In the genomic region with DNA sequence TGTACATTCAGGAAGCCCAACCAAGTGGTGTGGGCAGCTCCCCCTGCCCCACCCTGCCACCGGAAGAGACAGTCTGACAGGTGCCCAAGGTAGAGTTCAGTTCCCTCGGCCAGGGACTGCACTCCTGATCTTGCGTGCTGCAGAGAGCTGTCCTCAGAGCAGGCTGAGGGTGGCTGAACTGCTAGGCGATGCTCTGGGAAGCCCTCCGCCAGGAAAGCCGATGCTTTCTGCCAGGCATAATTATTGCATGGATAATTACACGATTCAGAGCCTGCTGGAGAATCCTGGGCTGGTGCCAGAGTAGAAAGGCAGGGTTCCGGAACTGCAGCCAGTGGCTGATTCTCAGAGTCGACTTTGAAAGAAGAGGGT, we compare ENCODE assay signal across 15 cellular contexts. TPM values are rescaled to one million over a fixed set of nuclear protein-coding genes. Genes with fewer than 3 reads are reported as not detected.
DNase-seq lines count a peak whose midpoint lies in the region; ATAC-seq, FAIRE-seq and TF ChIP-seq lines count a peak whose summit lies in the region.
"Had no signal": no experiment of that assay in that cellular context is flagged by ENCODE, and none has a peak within 500 bp of the region (broad histone marks: within the 10 kb centered on the region; RNA-seq: fewer than 3 reads in every experiment).

No MANE protein-coding gene starts in this region.

- H4K8ac ChIP-seq in mesendoderm (ENCODE audit: low read depth, low read length): no peak overlapping the region

- CTCF ChIA-PET in SK-N-SH (lab: Yijun Ruan, JAX): interaction anchor here (1.0 to 1.4 kb wide), 4 partner anchors 12 to 116 kb away, joined by 3 to 5 read pairs (median 3); no protein-coding TSS in a partner anchor

- no peak for ATAC-seq in natural killer cell treated with Interleukin-12 subunit alpha and Interleukin-12 subunit beta and Interleukin-15 and Interleukin-18, amount 100 ng/mL, for 72 hours
- ATAC-seq in natural killer cell: no peak
- ATAC-seq: left cardiac atrium had no signal

- DNase-seq in natural killer cell treated with Interleukin-12 subunit alpha and Interleukin-12 subunit beta and Interleukin-15 and Interleukin-18, amount 100 ng/mL, for 72 hours (ENCODE audit: low spot score): peak; percentile 26
- DNase-seq in natural killer cell: no peak
- DNase-seq in SK-N-SH: peak; percentile 72
- no peak for DNase-seq in keratinocyte (ENCODE audit: low read depth, low spot score)
- DNase-seq in type B pancreatic cell (ENCODE audit: extremely low spot score, unreplicated experiment): no peak
- DNase-seq in mesendoderm: no peak
- no peak for DNase-seq in activated effector memory CD4-positive, alpha-beta T cell treated with anti-CD3 and anti-CD28 coated beads, Interleukin-2, amount 50 U/mL, for 16 hours
- no peak for DNase-seq in stimulated activated CD4-positive, alpha-beta T cell treated with anti-CD3 and anti-CD28 coated beads, Interleukin-12 subunit alpha, Interleukin-12 subunit beta, amount 100 ng/mL, for 4 hours
- DNase-seq: EL, left cardiac atrium, NCI-H187 treated with DMSO at 0.1 percent for 48 hours, Right ventricle myocardium superior had no signal

- TF ChIP-seq EP300 in SK-N-SH (IDR thresholded peaks at IDR 0.05; ENCODE audit: borderline replicate concordance in 1 of 2, low read depth in 1 of 2, low read length in 1 of 2): no peak

- no peaks in the 10 kb centered on the region for H3K27me3 ChIP-seq in SK-N-SH (ENCODE audit: insufficient read depth)
- peaks cover 14% of the 10 kb centered on the region for H3K27me3 ChIP-seq in keratinocyte (ENCODE audit: control insufficient read depth, extremely low read depth, insufficient read depth, low read length)
- no peaks in the 10 kb centered on the region for H3K27me3 ChIP-seq in mesendoderm (ENCODE audit: insufficient read depth, low read length, poor library complexity)

- 0 out of 2 replicates have a peak overlapping the region, but pooled peaks have one; percentile 22 for H3K4me2 ChIP-seq in SK-N-SH
- peak overlapping the region; percentile 58 for H3K4me2 ChIP-seq in keratinocyte (ENCODE audit: control insufficient read depth, extremely low read depth, insufficient read depth, low read depth, low read length)
- H3K4me2 ChIP-seq in mesendoderm (ENCODE audit: low read length): no peak overlapping the region

- H2BK120ac ChIP-seq in mesendoderm (ENCODE audit: low read depth, low read length): no peak overlapping the region

- H3K4me1 ChIP-seq in SK-N-SH (ENCODE audit: control insufficient read depth in 1 of 2, insufficient read depth in 2 of 2, low read depth in 1 of 2, low read length in 1 of 2) (peaks cover 0 to 22% of the 10 kb centered on the region in 2 experiments; a peak in 2 of 4 replicates), keratinocyte (ENCODE audit: control insufficient read depth, extremely low read depth, insufficient read depth, low read length) (peaks cover 14% of the 10 kb centered on the region), mesendoderm (ENCODE audit: control insufficient read depth, low read depth, low read length) (no peaks in the 10 kb centered on the region)

- H2BK15ac ChIP-seq in mesendoderm (replicated peaks; ENCODE audit: low read depth): no peak overlapping the region

- H4K20me1 ChIP-seq in SK-N-SH (ENCODE audit: insufficient read depth): no peaks in the 10 kb centered on the region
- H4K20me1 ChIP-seq in keratinocyte (ENCODE audit: control insufficient read depth, extremely low read depth, insufficient read depth, low read length): no peaks in the 10 kb centered on the region

- no peak overlapping the region for H2AFZ ChIP-seq in SK-N-SH (ENCODE audit: low read depth)
- no peak overlapping the region for H2AFZ ChIP-seq in keratinocyte (ENCODE audit: control insufficient read depth, low read length)
- H2AFZ ChIP-seq: parathyroid adenoma had no signal

- no peaks in the 10 kb centered on the region for H3K9me3 ChIP-seq in SK-N-SH
- H3K9me3 ChIP-seq in keratinocyte (ENCODE audit: control insufficient read depth, low read depth, low read length): no peaks in the 10 kb centered on the region

- no peak overlapping the region for H3K4me3 Mint-ChIP-seq in natural killer cell treated with Interleukin-12 subunit alpha and Interleukin-12 subunit beta and Interleukin-15 and Interleukin-18, amount 100 ng/mL, for 72 hours
- H3K4me3 Mint-ChIP-seq in natural killer cell (no peak overlapping the region), type B pancreatic cell (peak overlapping the region; percentile 11)

- peaks cover 15 to 17% of the 10 kb centered on the region in 2 donors for H3K27me3 Mint-ChIP-seq in natural killer cell treated with Interleukin-12 subunit alpha and Interleukin-12 subunit beta and Interleukin-15 and Interleukin-18, amount 100 ng/mL, for 72 hours
- H3K27me3 Mint-ChIP-seq in natural killer cell (ENCODE audit: low read depth in 2 of 2): no peaks in the 10 kb centered on the region
- peaks cover 26% of the 10 kb centered on the region for H3K27me3 Mint-ChIP-seq in type B pancreatic cell

- intact Hi-C loops in natural killer cell (cut with micrococcal nuclease): no loop called here

- TF ChIP-seq RAD21 in SK-N-SH (IDR thresholded peaks at IDR 0.05; ENCODE audit: low read length): no peak; the same call in 1 of the 2 replicates

- H3K4me1 Mint-ChIP-seq in natural killer cell treated with Interleukin-12 subunit alpha and Interleukin-12 subunit beta and Interleukin-15 and Interleukin-18, amount 100 ng/mL, for 72 hours (ENCODE audit: low read depth in 2 of 2): peaks cover 0 to 3% of the 10 kb centered on the region in 2 donors
- no peaks in the 10 kb centered on the region for H3K4me1 Mint-ChIP-seq in natural killer cell
- H3K4me1 Mint-ChIP-seq in type B pancreatic cell (ENCODE audit: unreplicated experiment): peaks cover 31% of the 10 kb centered on the region

- H3K79me2 ChIP-seq in SK-N-SH (ENCODE audit: insufficient read depth) (no peaks in the 10 kb centered on the region), keratinocyte (ENCODE audit: control insufficient read depth, insufficient read depth, low read length) (no peaks in the 10 kb centered on the region), mesendoderm (ENCODE audit: control insufficient read depth, insufficient read depth, low read length) (no peaks in the 10 kb centered on the region)

- H3K36me3 ChIP-seq in SK-N-SH (replicated peaks in 1 of 2; ENCODE audit: control insufficient read depth in 1 of 2, insufficient read depth in 2 of 2, low read length in 1 of 2): no peaks in the 10 kb centered on the region
- H3K36me3 ChIP-seq in keratinocyte (ENCODE audit: control insufficient read depth in 2 of 2, extremely low read depth in 1 of 2, insufficient read depth in 2 of 2, low read length in 2 of 2): no peaks in the 10 kb centered on the region
- H3K36me3 ChIP-seq in mesendoderm (ENCODE audit: control insufficient read depth, insufficient read depth, low read length): no peaks in the 10 kb centered on the region

- dilution Hi-C loops in keratinocyte (cut with MboI; ENCODE audit: extremely low pct_ligation_motif_present, low sequenced_read_pairs): no loop called here

- no peaks in the 10 kb centered on the region for H3K79me1 ChIP-seq in mesendoderm (ENCODE audit: low read length)

- no peak overlapping the region for H3K4ac ChIP-seq in mesendoderm (ENCODE audit: low read depth, low read length)

- no peaks in the 10 kb centered on the region for H3K36me3 Mint-ChIP-seq in natural killer cell treated with Interleukin-12 subunit alpha and Interleukin-12 subunit beta and Interleukin-15 and Interleukin-18, amount 100 ng/mL, for 72 hours
- H3K36me3 Mint-ChIP-seq in natural killer cell (no peaks in the 10 kb centered on the region), type B pancreatic cell (no peaks in the 10 kb centered on the region)

- H2AK5ac ChIP-seq in mesendoderm (ENCODE audit: low read length): no peak overlapping the region

- no peak overlapping the region for H3K56ac ChIP-seq in mesendoderm (ENCODE audit: low read length)

- POLR2A ChIA-PET in SK-N-SH (lab: Yijun Ruan, JAX): interaction anchor here (1.0 kb wide), 1 partner anchor 137 kb away, joined by 3 read pairs; no protein-coding TSS in a partner anchor

- H3K9ac ChIP-seq in SK-N-SH (no peak overlapping the region), keratinocyte (ENCODE audit: control insufficient read depth, extremely low read depth, insufficient read depth, low read length) (no peak overlapping the region), mesendoderm (ENCODE audit: low read length) (no peak overlapping the region)
- H3K9ac ChIP-seq: parathyroid adenoma had no signal

- WGBS in SK-N-SH (ENCODE audit: low lambda C conversion rate): 14% methylated on average over 1 of the region's 9 CpGs
- no CpG with 5 or more reads among the region's 9 CpGs for WGBS in mesendoderm (ENCODE audit: extremely low coverage, insufficient coverage, low lambda C conversion rate)

- no peak overlapping the region for H3K27ac Mint-ChIP-seq in natural killer cell treated with Interleukin-12 subunit alpha and Interleukin-12 subunit beta and Interleukin-15 and Interleukin-18, amount 100 ng/mL, for 72 hours
- no peak overlapping the region for H3K27ac Mint-ChIP-seq in natural killer cell
- no peak overlapping the region for H3K27ac Mint-ChIP-seq in type B pancreatic cell
- H3K27ac Mint-ChIP-seq: activated T-helper 2 cell treated with anti-CD3 and anti-CD28 coated beads, Interferon-gamma antibody, Interleukin-2, Interleukin-4, amounts not matched to agents 10 μg/mL and 5 μg/mL and 100 μg/mL, durations not matched to agents 14 hours and 24 hours and 36 hours had no signal

- H3F3A ChIP-seq in SK-N-SH (replicated peaks; ENCODE audit: insufficient read depth): no peaks in the 10 kb centered on the region

- no peak overlapping the region for H4K5ac ChIP-seq in mesendoderm (ENCODE audit: low read length)

- no peaks in the 10 kb centered on the region for H3K9me1 ChIP-seq in keratinocyte (ENCODE audit: control insufficient read depth, extremely low read depth, insufficient read depth, low read length)

- no peak for FAIRE-seq in keratinocyte (lab: Jason Lieb, UNC)

- H3K9me3 Mint-ChIP-seq in natural killer cell treated with Interleukin-12 subunit alpha and Interleukin-12 subunit beta and Interleukin-15 and Interleukin-18, amount 100 ng/mL, for 72 hours: no peaks in the 10 kb centered on the region
- H3K9me3 Mint-ChIP-seq in natural killer cell (no peaks in the 10 kb centered on the region), type B pancreatic cell (no peaks in the 10 kb centered on the region)
- H3K9me3 Mint-ChIP-seq: activated T-helper 2 cell treated with anti-CD3 and anti-CD28 coated beads, Interferon-gamma antibody, Interleukin-2, Interleukin-4, amounts not matched to agents 10 μg/mL and 5 μg/mL and 100 μg/mL, durations not matched to agents 14 hours and 24 hours and 36 hours had no signal

- H3K9me2 ChIP-seq in SK-N-SH: no peaks in the 10 kb centered on the region

- no peak overlapping the region for H3K18ac ChIP-seq in mesendoderm (ENCODE audit: low read length)

- H3K4me3 ChIP-seq in SK-N-SH (ENCODE audit: low read depth in 2 of 2, low read length in 1 of 2): no peak overlapping the region
- H3K4me3 ChIP-seq in keratinocyte (ENCODE audit: control insufficient read depth in 2 of 3, extremely low read depth in 1 of 3, insufficient read depth in 2 of 3, low read depth in 1 of 3, low read length in 3 of 3): no peak overlapping the region
- no peak overlapping the region for H3K4me3 ChIP-seq in mesendoderm (ENCODE audit: low read length)

- H3K27ac ChIP-seq in SK-N-SH (ENCODE audit: low read depth in 2 of 2, low read length in 1 of 2): peak overlapping the region in 1 of 2 experiments; percentile 48; a peak in 1 of 4 replicates
- H3K27ac ChIP-seq in keratinocyte (ENCODE audit: control insufficient read depth, insufficient read depth, low read length): no peak overlapping the region
- H3K27ac ChIP-seq in mesendoderm (ENCODE audit: low read depth, low read length): no peak overlapping the region
- H3K27ac ChIP-seq: parathyroid adenoma had no signal

- no peak overlapping the region for H2BK5ac ChIP-seq in mesendoderm (ENCODE audit: low read length)

- no peak overlapping the region for H3K23ac ChIP-seq in mesendoderm (ENCODE audit: low read length)

- TF ChIP-seq CTCF in natural killer cell (IDR thresholded peaks at IDR 0.05) (no peak), SK-N-SH (IDR thresholded peaks at IDR 0.05) (no peak), keratinocyte (optimal IDR thresholded peaks at IDR 0.05 in 1 of 3, IDR thresholded peaks at IDR 0.05 in 1 of 3, conservative IDR thresholded peaks at IDR 0.05 in 1 of 3; ENCODE audit: extremely low read depth in 1 of 3, insufficient read depth in 2 of 3, low read length in 3 of 3) (no peak), type B pancreatic cell (conservative IDR thresholded peaks at IDR 0.05) (no peak)

RNA-seq across cellular contexts. Expression of gene KCNIP1, which starts 19.3 kb away (rescaled TPM):
- not detected for total RNA-seq in natural killer cell treated with Interleukin-12 subunit alpha and Interleukin-12 subunit beta and Interleukin-15 and Interleukin-18, amount 100 ng/mL, for 72 hours
- total RNA-seq in natural killer cell (not detected), type B pancreatic cell (ENCODE audit: low replicate concordance) (1.2 and 5.3 TPM in 2 replicates)
- polyA plus RNA-seq in SK-N-SH (2012; rRNA removed) (1.1 and 1.3 TPM in 2 replicates), keratinocyte (not detected in 3 replicates)
- polyA plus RNA-seq in SK-N-SH (2012; cell fraction: cytosol; rRNA removed): 1.3 and 1.4 TPM in 2 replicates
- 0.75 TPM in 2 replicates for polyA plus RNA-seq in SK-N-SH (2012; cell fraction: nucleus; rRNA removed)
- polyA plus RNA-seq in keratinocyte (2011; ENCODE audit: low read depth): not detected
- polyA plus RNA-seq in keratinocyte (2011; cell fraction: cytosol; rRNA removed): not detected in 2 replicates
- polyA plus RNA-seq in keratinocyte (2011; cell fraction: nucleus; rRNA removed): not detected in 2 replicates
- polyA plus RNA-seq in keratinocyte (2012; ENCODE audit: low replicate concordance): not detected in 2 replicates
- not detected in 3 replicates for polyA minus RNA-seq in keratinocyte
- not detected for polyA minus RNA-seq in keratinocyte (2011; cell fraction: cytosol; rRNA and poly(A)+ RNA removed)
- polyA minus RNA-seq in keratinocyte (2011; cell fraction: nucleus; rRNA and poly(A)+ RNA removed): not detected in 2 replicates
- 0.18 TPM for polyA plus RNA-seq in mesendoderm (2013, experiment 1 of 2)
- polyA plus RNA-seq in mesendoderm (2013, experiment 2 of 2): 0.15 TPM
- total RNA-seq: activated T-helper 2 cell treated with anti-CD3 and anti-CD28 coated beads, Interferon-gamma antibody, Interleukin-2, Interleukin-4, amounts not matched to agents 10 μg/mL and 5 μg/mL and 100 μg/mL, durations not matched to agents 14 hours and 24 hours and 36 hours; HT1080; left cardiac atrium; Right ventricle myocardium superior had no signal

Comparison
In these comparisons a context has a peak if more than half of its experiments do, and no peak if none do; other contexts are left out.
1. DNase-seq: peak in natural killer cell treated with Interleukin-12 subunit alpha and Interleukin-12 subunit beta and Interleukin-15 and Interleukin-18, amount 100 ng/mL, for 72 hours (single experiment) and SK-N-SH (single experiment); none in natural killer cell (single experiment), keratinocyte (single experiment), type B pancreatic cell (single experiment), mesendoderm (single experiment), activated effector memory CD4-positive, alpha-beta T cell treated with anti-CD3 and anti-CD28 coated beads, Interleukin-2, amount 50 U/mL, for 16 hours (single experiment) and stimulated activated CD4-positive, alpha-beta T cell treated with anti-CD3 and anti-CD28 coated beads, Interleukin-12 subunit alpha, Interleukin-12 subunit beta, amount 100 ng/mL, for 4 hours (single experiment).